8 cellular contexts compared by ENCODE assay signal in genomic region chr16:11743308-11744074, GRCh38. TPM values are rescaled to one million over a fixed set of nuclear protein-coding genes. Genes with fewer than 3 reads are reported as not detected.
DNase-seq lines count a peak whose midpoint lies in the region; ATAC-seq, FAIRE-seq and TF ChIP-seq lines count a peak whose summit lies in the region.

No MANE protein-coding gene starts in this region.

- peak overlapping the region; percentile 53 for H3K4me3 ChIP-seq in epithelial cell of proximal tubule (ENCODE audit: low read depth, low read length)

- H3K27ac ChIP-seq in VCaP, result peak overlapping the region; percentile 85

- peaks cover 4% of the 10 kb centered on the region for H3K36me3 Mint-ChIP-seq in natural killer cell treated with Interleukin-12 subunit alpha and Interleukin-12 subunit beta and Interleukin-15 and Interleukin-18, amount 100 ng/mL, for 72 hours

- FAIRE-seq in HTR-8/SVneo (lab: Jason Lieb, UNC), result no peak

- no peaks in the 10 kb centered on the region for H3K9me3 Mint-ChIP-seq in natural killer cell treated with Interleukin-12 subunit alpha and Interleukin-12 subunit beta and Interleukin-15 and Interleukin-18, amount 100 ng/mL, for 72 hours

- DNase-seq in DMS53 (lab: John Stamatoyannopoulos, UW) (peak; percentile 73), HTR-8/SVneo (ENCODE audit: insufficient read length, low spot score) (peak; percentile 18), epithelial cell of proximal tubule (ENCODE audit: low read depth) (peak; percentile 57), NCI-H524 treated with DMSO at 0.1 percent for 48 hours (lab: John Stamatoyannopoulos, UW) (no peak), foreskin melanocyte (no peak), retina (no peak)
- DNase-seq in natural killer cell treated with Interleukin-12 subunit alpha and Interleukin-12 subunit beta and Interleukin-15 and Interleukin-18, amount 100 ng/mL, for 72 hours (ENCODE audit: low spot score), result peak; percentile 84

- peak overlapping the region; percentile 99 for H3K4me3 Mint-ChIP-seq in natural killer cell treated with Interleukin-12 subunit alpha and Interleukin-12 subunit beta and Interleukin-15 and Interleukin-18, amount 100 ng/mL, for 72 hours

- peaks cover 47 to 48% of the 10 kb centered on the region in 2 donors for H3K4me1 Mint-ChIP-seq in natural killer cell treated with Interleukin-12 subunit alpha and Interleukin-12 subunit beta and Interleukin-15 and Interleukin-18, amount 100 ng/mL, for 72 hours (ENCODE audit: low read depth in 2 of 2)

- TF ChIP-seq CTCF in VCaP (conservative IDR thresholded peaks at IDR 0.05), result no peak
- TF ChIP-seq CTCF in epithelial cell of proximal tubule (conservative IDR thresholded peaks at IDR 0.05; ENCODE audit: low read depth, low read length), result no peak

- no peaks in the 10 kb centered on the region for H3K27me3 Mint-ChIP-seq in natural killer cell treated with Interleukin-12 subunit alpha and Interleukin-12 subunit beta and Interleukin-15 and Interleukin-18, amount 100 ng/mL, for 72 hours

- peak overlapping the region; percentile 72 to 94 for H3K27ac Mint-ChIP-seq in natural killer cell treated with Interleukin-12 subunit alpha and Interleukin-12 subunit beta and Interleukin-15 and Interleukin-18, amount 100 ng/mL, for 72 hours

- ATAC-seq in natural killer cell treated with Interleukin-12 subunit alpha and Interleukin-12 subunit beta and Interleukin-15 and Interleukin-18, amount 100 ng/mL, for 72 hours, result peak; percentile 35 to 65

RNA-seq across cellular contexts. Expression of gene TXNDC11, which starts 0.8 kb away (rescaled TPM):
- 20.2 and 29.9 TPM in 2 replicates for total RNA-seq in epithelial cell of proximal tubule
- total RNA-seq in natural killer cell treated with Interleukin-12 subunit alpha and Interleukin-12 subunit beta and Interleukin-15 and Interleukin-18, amount 100 ng/mL, for 72 hours, result 10 to 100 TPM; 62.4 to 73.2 TPM

RNA-seq across cellular contexts. Expression of gene ZC3H7A, which starts 53.6 kb away (rescaled TPM):
- total RNA-seq in epithelial cell of proximal tubule, result 13.7 and 14.5 TPM in 2 replicates
- 100 to 1,000 TPM; 114 to 136 TPM for total RNA-seq in natural killer cell treated with Interleukin-12 subunit alpha and Interleukin-12 subunit beta and Interleukin-15 and Interleukin-18, amount 100 ng/mL, for 72 hours

Comparison
In these comparisons a context has a peak if more than half of its experiments do, and no peak if none do; other contexts are left out.
1. DNase-seq: peak in DMS53 (single experiment), HTR-8/SVneo (single experiment), epithelial cell of proximal tubule (single experiment) and natural killer cell treated with Interleukin-12 subunit alpha and Interleukin-12 subunit beta and Interleukin-15 and Interleukin-18, amount 100 ng/mL, for 72 hours (single experiment); none in NCI-H524 treated with DMSO at 0.1 percent for 48 hours (single experiment), foreskin melanocyte (single experiment) and retina (single experiment).